12 cellular contexts compared by ENCODE assay signal in the genomic region with DNA sequence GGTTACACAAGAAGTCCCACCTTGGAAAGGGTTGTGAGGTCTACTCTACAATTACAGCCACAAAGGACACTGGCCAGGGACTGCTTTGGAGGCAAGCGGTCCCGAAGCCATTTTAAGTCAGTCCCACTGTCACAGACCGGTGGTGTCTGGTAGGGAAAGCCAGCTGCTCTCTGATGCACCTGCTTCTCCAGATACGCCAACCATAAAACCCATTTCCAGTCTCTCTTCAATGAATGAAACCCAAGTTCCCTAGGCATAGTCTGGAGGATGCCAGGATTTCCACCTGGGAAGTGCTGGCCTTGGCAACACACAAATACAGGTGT. TPM values are rescaled to one million over a fixed set of nuclear protein-coding genes. Genes with fewer than 3 reads are reported as not detected.
DNase-seq lines count a peak whose midpoint lies in the region; ATAC-seq, FAIRE-seq and TF ChIP-seq lines count a peak whose summit lies in the region.
"Had no signal": no experiment of that assay in that cellular context is flagged by ENCODE, and none has a peak within 500 bp of the region (broad histone marks: within the 10 kb centered on the region; RNA-seq: fewer than 3 reads in every experiment).

No MANE protein-coding gene starts in this region.

- CTCF ChIA-PET in endothelial cell of umbilical vein (lab: Charles Lee) = interaction anchor here (1.0 to 2.6 kb wide), 13 partner anchors 9 to 51 kb away, joined by 3 to 20 read pairs (median 6); a partner anchor contains a TSS

- dilution Hi-C loops in endothelial cell of umbilical vein (cut with MboI; ENCODE audit: extremely low pct_ligation_motif_present, low sequenced_read_pairs) = no loop called here

- ATAC-seq in HG03460 (IDR thresholded peaks at IDR 0.05; ENCODE audit: unreplicated experiment) = no peak

- H3K79me2 ChIP-seq in endothelial cell of umbilical vein (ENCODE audit: control insufficient read depth, insufficient read depth, low read length) = peaks cover 2% of the 10 kb centered on the region

- TF ChIP-seq CTCF in endothelial cell of umbilical vein (IDR thresholded peaks at IDR 0.05; ENCODE audit: extremely low read depth in 1 of 2, insufficient read depth in 1 of 2, low read depth in 1 of 2, low read length in 2 of 2) (no peak), sigmoid colon (IDR thresholded peaks at IDR 0.05) (no peak)

- peak overlapping the region in 1 of 4 donors; percentile 83 for H3K4me3 Mint-ChIP-seq in IgD-negative memory B cell

- intact Hi-C loops in endothelial cell of umbilical vein (cut with micrococcal nuclease) (loop anchor here (1.0 kb wide), 6 partner anchors 11 to 50 kb away; no protein-coding TSS in a partner anchor), sigmoid colon (cut with DNase I) (no loop called here)

- peaks cover 92 to 100% (median 99%) of the 10 kb centered on the region in 10 experiments for H3K4me1 ChIP-seq in BLaER1 treated with 17β-estradiol and CSF1 and Interleukin-3, amounts not matched to agents 10 nM and 100 nM
- peaks cover 13% of the 10 kb centered on the region for H3K4me1 ChIP-seq in endothelial cell of umbilical vein (ENCODE audit: control insufficient read depth, extremely low read depth, insufficient read depth, low read length)
- peaks cover 0 to 25% (median 21%) of the 10 kb centered on the region in 4 donors for H3K4me1 ChIP-seq in sigmoid colon

- H3K36me3 Mint-ChIP-seq in IgD-negative memory B cell = peaks cover 2% of the 10 kb centered on the region

- TF ChIP-seq EP300 in sigmoid colon (IDR thresholded peaks at IDR 0.05) = no peak

- H3K27ac ChIP-seq in BLaER1 treated with 17β-estradiol and CSF1 and Interleukin-3, amounts not matched to agents 10 nM and 100 nM = peak overlapping the region in 7 of 11 experiments; percentile 47 to 99 (median 94); a peak in 14 of 22 replicates
- H3K27ac ChIP-seq in endothelial cell of umbilical vein (ENCODE audit: insufficient read depth, low read depth, low read length) (peak overlapping the region; percentile 18), sigmoid colon (peak overlapping the region; percentile 50 to 69 (median 62))

- no peaks in the 10 kb centered on the region for H3K9me3 ChIP-seq in BLaER1 treated with 17β-estradiol and CSF1 and Interleukin-3, amounts not matched to agents 10 nM and 100 nM (replicated peaks in 1 of 11)
- H3K9me3 ChIP-seq in endothelial cell of umbilical vein (replicated peaks; ENCODE audit: control insufficient read depth, insufficient read depth, low read length) (no peaks in the 10 kb centered on the region), sigmoid colon (no peaks in the 10 kb centered on the region)

- H3K9ac ChIP-seq in BLaER1 treated with 17β-estradiol and CSF1 and Interleukin-3, amounts not matched to agents 10 nM and 100 nM = peak overlapping the region in 4 of 11 experiments; percentile 56 to 71 (median 66); a peak in 7 of 22 replicates
- no peak overlapping the region for H3K9ac ChIP-seq in endothelial cell of umbilical vein (replicated peaks; ENCODE audit: extremely low read depth, insufficient read depth, low read length)

- peaks cover 46 to 69% (median 57%) of the 10 kb centered on the region in 3 donors for H3K4me1 Mint-ChIP-seq in IgD-negative memory B cell

- H3K27ac Mint-ChIP-seq in IgD-negative memory B cell = peak overlapping the region; percentile 46 to 91 (median 61)

- WGBS in sigmoid colon, 2 donors = 75 to 88% methylated on average over 4 of the region's 4 CpGs

- POLR2A ChIA-PET in endothelial cell of umbilical vein (lab: Charles Lee) = interaction anchor here (0.8 to 1.2 kb wide), 4 partner anchors 13 to 64 kb away, joined by 3 to 4 read pairs (median 4); no protein-coding TSS in a partner anchor

- no peaks in the 10 kb centered on the region for H3K9me3 Mint-ChIP-seq in IgD-negative memory B cell

- peaks cover 27 to 97% (median 83%) of the 10 kb centered on the region in 11 experiments; a peak in 21 of 22 replicates for H4K20me1 ChIP-seq in BLaER1 treated with 17β-estradiol and CSF1 and Interleukin-3, amounts not matched to agents 10 nM and 100 nM
- H4K20me1 ChIP-seq in endothelial cell of umbilical vein (replicated peaks; ENCODE audit: control insufficient read depth, extremely low read depth, insufficient read depth, low read length) = no peaks in the 10 kb centered on the region

- H3K4me3 ChIP-seq in BLaER1 treated with 17β-estradiol and CSF1 and Interleukin-3, amounts not matched to agents 10 nM and 100 nM = no peak overlapping the region
- H3K4me3 ChIP-seq in endothelial cell of umbilical vein (replicated peaks in 1 of 3; ENCODE audit: insufficient read depth in 1 of 3, low read depth in 1 of 3, low read length in 3 of 3) (no peak overlapping the region), sigmoid colon (no peak overlapping the region)

- no peaks in the 10 kb centered on the region for H3K9me1 ChIP-seq in endothelial cell of umbilical vein (replicated peaks; ENCODE audit: control insufficient read depth, extremely low read depth, insufficient read depth, low read length)

- TF ChIP-seq POLR2A in endothelial cell of umbilical vein (IDR thresholded peaks at IDR 0.05; ENCODE audit: low read depth, low read length) = no peak
- TF ChIP-seq POLR2A in sigmoid colon (IDR thresholded peaks at IDR 0.05) = no peak

- no TSS peak for BruUV-seq in endothelial cell of umbilical vein (replicated peaks; lab: Mats Ljungman, UMichigan)

- DNase-seq in endothelial cell of umbilical vein (ENCODE audit: low read depth, low spot score) (no peak), sigmoid colon (no peak), GM03348 (ENCODE audit: low spot score) (no peak), AML-193 (lab: John Stamatoyannopoulos, UW) (no peak)
- DNase-seq in activated CD8-positive, alpha-beta memory T cell treated with anti-CD3 and anti-CD28 coated beads, Interleukin-2, amount 50 U/mL, for 4 hours = no peak
- DNase-seq: DMS 273 treated with DMSO at 0.1 percent for 48 hours; midbrain; NCI-H1417; NK-92 treated with Interleukin-12 subunit alpha and Interleukin-12 subunit beta, amount 100 ng/mL, for 24 hours had no signal

- peaks cover 6 to 74% (median 36%) of the 10 kb centered on the region in 11 experiments; a peak in 18 of 22 replicates for H3K36me3 ChIP-seq in BLaER1 treated with 17β-estradiol and CSF1 and Interleukin-3, amounts not matched to agents 10 nM and 100 nM
- H3K36me3 ChIP-seq in endothelial cell of umbilical vein (ENCODE audit: control insufficient read depth in 2 of 2, extremely low read depth in 1 of 2, insufficient read depth in 2 of 2, low read length in 2 of 2) = no peaks in the 10 kb centered on the region
- no peaks in the 10 kb centered on the region for H3K36me3 ChIP-seq in sigmoid colon

- H3K27me3 Mint-ChIP-seq in IgD-negative memory B cell = peaks cover 1% of the 10 kb centered on the region

- H3K27me3 ChIP-seq in BLaER1 treated with 17β-estradiol and CSF1 and Interleukin-3, amounts not matched to agents 10 nM and 100 nM = no peaks in the 10 kb centered on the region
- H3K27me3 ChIP-seq in endothelial cell of umbilical vein (ENCODE audit: control insufficient read depth in 2 of 2, insufficient read depth in 2 of 2, low read length in 2 of 2) (no peaks in the 10 kb centered on the region), sigmoid colon (peaks cover 0 to 3% (median 0%) of the 10 kb centered on the region in 3 donors)

- FAIRE-seq in endothelial cell of umbilical vein (lab: Jason Lieb, UNC) = no peak

- H2AFZ ChIP-seq in endothelial cell of umbilical vein (ENCODE audit: low read depth, low read length) = no peak overlapping the region

- peak overlapping the region; percentile 70 to 94 (median 88) for H3K4me2 ChIP-seq in BLaER1 treated with 17β-estradiol and CSF1 and Interleukin-3, amounts not matched to agents 10 nM and 100 nM
- peak overlapping the region; percentile 10 for H3K4me2 ChIP-seq in endothelial cell of umbilical vein (ENCODE audit: insufficient read depth, low read length)

TF ChIP-seq in endothelial cell of umbilical vein, 7 proteins besides CTCF, POLR2A, EP300 and RAD21:
- TF ChIP-seq POLR2AphosphoS5 (IDR thresholded peaks at IDR 0.05; ENCODE audit: insufficient read depth, low read depth, low read length) (no peak), MYC (IDR thresholded peaks at IDR 0.05; ENCODE audit: low read depth, low read length) (no peak), GATA2 (IDR thresholded peaks at IDR 0.05; ENCODE audit: insufficient read depth, insufficient read length, low read depth, low read length) (no peak), FOS (IDR thresholded peaks at IDR 0.05; ENCODE audit: borderline replicate concordance, insufficient read depth, low read length) (no peak)
- TF ChIP-seq, protein P1, sequence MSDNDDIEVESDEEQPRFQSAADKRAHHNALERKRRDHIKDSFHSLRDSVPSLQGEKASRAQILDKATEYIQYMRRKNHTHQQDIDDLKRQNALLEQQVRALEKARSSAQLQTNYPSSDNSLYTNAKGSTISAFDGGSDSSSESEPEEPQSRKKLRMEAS (IDR thresholded peaks at IDR 0.05; ENCODE audit: insufficient read depth, insufficient read length) = no peak

RNA-seq across cellular contexts. Expression of a gene that starts 32.6 kb away (rescaled TPM):
- 8.8 TPM for polyA plus RNA-seq in IgD-negative memory B cell
- total RNA-seq in endothelial cell of umbilical vein = 18.8 and 19.1 TPM in 2 replicates
- polyA plus RNA-seq in endothelial cell of umbilical vein = 2.6 and 3.0 TPM in 2 replicates
- polyA plus RNA-seq in endothelial cell of umbilical vein (2011; cell fraction: cytosol; rRNA removed) = 2.8 and 3.1 TPM in 2 replicates
- polyA plus RNA-seq in endothelial cell of umbilical vein (2011; cell fraction: nucleus; rRNA removed) = 11.8 and 12.8 TPM in 2 replicates
- polyA plus RNA-seq in endothelial cell of umbilical vein (2012) = 2.7 and 3.3 TPM in 2 replicates
- polyA minus RNA-seq in endothelial cell of umbilical vein = 8.7 and 9.0 TPM in 2 replicates
- 0.20 TPM for polyA minus RNA-seq in endothelial cell of umbilical vein (2011; cell fraction: cytosol; rRNA and poly(A)+ RNA removed)
- polyA minus RNA-seq in endothelial cell of umbilical vein (2011; cell fraction: nucleus; rRNA and poly(A)+ RNA removed) = 11.5 and 12.4 TPM in 2 replicates
- 10 to 100 TPM in 2 of 4 donors, 1 to 10 TPM in 2; 5.6 to 11.8 (median 9.9) TPM for total RNA-seq in sigmoid colon
- polyA plus RNA-seq in sigmoid colon = 1 to 10 TPM in 2 of 3 donors, under 1 TPM in 1; 0.69 to 6.3 (median 1.8) TPM

RNA-seq across cellular contexts. Expression of a gene that starts 51.0 kb away (rescaled TPM):
- 34.5 TPM for polyA plus RNA-seq in IgD-negative memory B cell
- total RNA-seq in endothelial cell of umbilical vein = 50.9 and 52.0 TPM in 2 replicates
- polyA plus RNA-seq in endothelial cell of umbilical vein = 27.1 and 42.6 TPM in 2 replicates
- polyA plus RNA-seq in endothelial cell of umbilical vein (2011; cell fraction: cytosol; rRNA removed) = 38.9 and 47.8 TPM in 2 replicates
- 13.7 and 18.6 TPM in 2 replicates for polyA plus RNA-seq in endothelial cell of umbilical vein (2011; cell fraction: nucleus; rRNA removed)
- polyA plus RNA-seq in endothelial cell of umbilical vein (2012) = 40.2 and 60.5 TPM in 2 replicates
- 12.5 and 16.9 TPM in 2 replicates for polyA minus RNA-seq in endothelial cell of umbilical vein
- 22.4 TPM for polyA minus RNA-seq in endothelial cell of umbilical vein (2011; cell fraction: cytosol; rRNA and poly(A)+ RNA removed)
- polyA minus RNA-seq in endothelial cell of umbilical vein (2011; cell fraction: nucleus; rRNA and poly(A)+ RNA removed) = 4.7 and 9.0 TPM in 2 replicates
- 10 to 100 TPM; 30.5 to 61.4 (median 44.3) TPM for total RNA-seq in sigmoid colon
- 10 to 100 TPM; 45.7 to 97.1 (median 76.9) TPM for polyA plus RNA-seq in sigmoid colon

Comparison
In these comparisons a context has a peak if more than half of its experiments do, and no peak if none do; other contexts are left out.
1. H3K27ac ChIP-seq: peak in every context shown above with its lines; median percentile 94 in BLaER1 treated with 17β-estradiol and CSF1 and Interleukin-3, amounts not matched to agents 10 nM and 100 nM; 62 in sigmoid colon; 18 in endothelial cell of umbilical vein.